27 cellular contexts compared by ENCODE assay signal in genomic region chr17:79509008-79509407, GRCh38.
"Had no signal": no experiment of that assay in that cellular context is flagged by ENCODE, and none has a peak within 500 bp of the region (broad histone marks: within the 10 kb centered on the region; RNA-seq: fewer than 3 reads in every experiment).

No MANE protein-coding gene starts in this region.

- H3K36me3 ChIP-seq: ovary, right lobe of liver, stomach, tibial artery, transverse colon, upper lobe of right lung, uterus had no signal

- H3K27me3 Mint-ChIP-seq: natural killer cell treated with Interleukin-12 subunit alpha and Interleukin-12 subunit beta and Interleukin-15 and Interleukin-18, amount 100 ng/mL, for 72 hours; stimulated activated naive CD8-positive, alpha-beta T cell treated with anti-CD3 and anti-CD28 coated beads, Interleukin-15, Interleukin-2, amounts not matched to agents 100 ng/mL and 50 ng/mL, for 24 hours had no signal

- DNase-seq: naive thymus-derived CD4-positive, alpha-beta T cell; nephron progenitor cell; occipital lobe; ovary; psoas muscle; right lobe of liver; sigmoid colon; small intestine; stimulated activated CD4-positive, alpha-beta T cell treated with anti-CD3 and anti-CD28 coated beads, Interleukin-15, amount 100 ng/mL, for 24 hours; stimulated activated CD4-positive, alpha-beta T cell treated with anti-CD3 and anti-CD28 coated beads, Interleukin-2, amount 100 ng/mL, for 24 hours; stimulated activated CD4-positive, alpha-beta T cell treated with anti-CD3 and anti-CD28 coated beads, Interleukin-2, amount 100 ng/mL, for 48 hours; stimulated activated CD4-positive, alpha-beta T cell treated with anti-CD3 and anti-CD28 coated beads, Interleukin-4, amount 100 ng/mL, for 24 hours; stimulated activated naive B cell treated with anti-CD40 and anti-IgM and Interleukin-4, amounts not matched to agents 10 μg/mL and 1 μg/mL and 100 μg/mL, for 72 hours; stimulated activated naive CD4-positive, alpha-beta T cell treated with Interleukin-2 at 50 U/mL for 16 hours; stomach; testis; tibial artery; transverse colon; upper lobe of right lung; uterus had no signal

- H3K4me3 ChIP-seq: ovary, psoas muscle, right lobe of liver, sigmoid colon, stomach, testis, tibial artery, transverse colon, upper lobe of right lung, uterus had no signal

- H3K27ac Mint-ChIP-seq: naive thymus-derived CD4-positive, alpha-beta T cell; natural killer cell treated with Interleukin-12 subunit alpha and Interleukin-12 subunit beta and Interleukin-15 and Interleukin-18, amount 100 ng/mL, for 72 hours; nephron progenitor cell; progenitor cell of endocrine pancreas; stimulated activated effector memory CD8-positive, alpha-beta T cell treated with anti-CD3 and anti-CD28 coated beads, Interleukin-12 subunit alpha, Interleukin-12 subunit beta, amount 100 ng/mL, for 72 hours; stimulated activated naive B cell treated with anti-CD40 and anti-IgM and Interleukin-4, amounts not matched to agents 10 μg/mL and 1 μg/mL and 100 μg/mL, for 72 hours; stimulated activated naive CD8-positive, alpha-beta T cell treated with anti-CD3 and anti-CD28 coated beads, Interleukin-15, Interleukin-2, amounts not matched to agents 100 ng/mL and 50 ng/mL, for 24 hours; type B pancreatic cell had no signal

- H3K9me3 Mint-ChIP-seq: natural killer cell treated with Interleukin-12 subunit alpha and Interleukin-12 subunit beta and Interleukin-15 and Interleukin-18, amount 100 ng/mL, for 72 hours; stimulated activated effector memory CD8-positive, alpha-beta T cell treated with anti-CD3 and anti-CD28 coated beads, Interleukin-12 subunit alpha, Interleukin-12 subunit beta, amount 100 ng/mL, for 72 hours; stimulated activated naive CD8-positive, alpha-beta T cell treated with anti-CD3 and anti-CD28 coated beads, Interleukin-15, Interleukin-2, amounts not matched to agents 100 ng/mL and 50 ng/mL, for 24 hours; type B pancreatic cell had no signal

- H3K27ac ChIP-seq: ovary, parathyroid adenoma, psoas muscle, right lobe of liver, sigmoid colon, stomach, testis, tibial artery, transverse colon, upper lobe of right lung, uterus had no signal

- H3K4me1 Mint-ChIP-seq: naive thymus-derived CD4-positive, alpha-beta T cell; neural crest cell; stimulated activated effector memory CD8-positive, alpha-beta T cell treated with anti-CD3 and anti-CD28 coated beads, Interleukin-12 subunit alpha, Interleukin-12 subunit beta, amount 100 ng/mL, for 72 hours; stimulated activated naive B cell treated with anti-CD40 and anti-IgM and Interleukin-4, amounts not matched to agents 10 μg/mL and 1 μg/mL and 100 μg/mL, for 72 hours had no signal

- H3K4me3 Mint-ChIP-seq: naive thymus-derived CD4-positive, alpha-beta T cell; natural killer cell treated with Interleukin-12 subunit alpha and Interleukin-12 subunit beta and Interleukin-15 and Interleukin-18, amount 100 ng/mL, for 72 hours; nephron progenitor cell; neural crest cell; stimulated activated effector memory CD8-positive, alpha-beta T cell treated with anti-CD3 and anti-CD28 coated beads, Interleukin-12 subunit alpha, Interleukin-12 subunit beta, amount 100 ng/mL, for 72 hours; stimulated activated naive B cell treated with anti-CD40 and anti-IgM and Interleukin-4, amounts not matched to agents 10 μg/mL and 1 μg/mL and 100 μg/mL, for 72 hours; stimulated activated naive CD8-positive, alpha-beta T cell treated with anti-CD3 and anti-CD28 coated beads, Interleukin-15, Interleukin-2, amounts not matched to agents 100 ng/mL and 50 ng/mL, for 24 hours; type B pancreatic cell had no signal

- H3K4me1 ChIP-seq: parathyroid adenoma, psoas muscle, right lobe of liver, stomach, testis, tibial artery, transverse colon, upper lobe of right lung, uterus had no signal

- ATAC-seq: naive thymus-derived CD4-positive, alpha-beta T cell; psoas muscle; right lobe of liver; stimulated activated effector memory CD8-positive, alpha-beta T cell treated with anti-CD3 and anti-CD28 coated beads, Interleukin-12 subunit alpha, Interleukin-12 subunit beta, amount 100 ng/mL, for 72 hours; stimulated activated naive B cell treated with anti-CD40 and anti-IgM and Interleukin-4, amounts not matched to agents 10 μg/mL and 1 μg/mL and 100 μg/mL, for 72 hours had no signal

- H2AFZ ChIP-seq: parathyroid adenoma had no signal

- H3K36me3 Mint-ChIP-seq: natural killer cell treated with Interleukin-12 subunit alpha and Interleukin-12 subunit beta and Interleukin-15 and Interleukin-18, amount 100 ng/mL, for 72 hours; stimulated activated effector memory CD8-positive, alpha-beta T cell treated with anti-CD3 and anti-CD28 coated beads, Interleukin-12 subunit alpha, Interleukin-12 subunit beta, amount 100 ng/mL, for 72 hours; stimulated activated naive B cell treated with anti-CD40 and anti-IgM and Interleukin-4, amounts not matched to agents 10 μg/mL and 1 μg/mL and 100 μg/mL, for 72 hours; type B pancreatic cell had no signal

- H3K79me2 ChIP-seq: parathyroid adenoma had no signal

- H3K27me3 ChIP-seq: ovary, right lobe of liver, sigmoid colon, testis, transverse colon, upper lobe of right lung, uterus had no signal
